8 cellular contexts compared by ENCODE assay signal in genomic region chrX:387729-388128, GRCh38. TPM values are rescaled to one million over a fixed set of nuclear protein-coding genes. Genes with fewer than 3 reads are reported as not detected.
DNase-seq lines count a peak whose midpoint lies in the region; ATAC-seq and TF ChIP-seq lines count a peak whose summit lies in the region.

No MANE protein-coding gene starts in this region.

- BruUV-seq in Panc1 (replicated peaks; lab: Mats Ljungman, UMichigan) = no TSS peak

- peaks cover 0 to 5% of the 10 kb centered on the region in 2 donors for H3K27me3 Mint-ChIP-seq in CD8-positive, alpha-beta memory T cell

- DNase-seq in CD8-positive, alpha-beta memory T cell = no peak
- no peak for DNase-seq in Panc1 (ENCODE audit: low read depth, low spot score)
- DNase-seq in epithelial cell of prostate (ENCODE audit: low read depth, low spot score) = no peak
- DNase-seq in osteoblast (ENCODE audit: insufficient read length, low spot score, missing footprints) = peak; percentile 85
- no peak for DNase-seq in cerebellar cortex (ENCODE audit: low spot score)
- DNase-seq in GM10248 (ENCODE audit: extremely low spot score) = no peak
- no peak for DNase-seq in HuH-7.5 (ENCODE audit: low spot score)

- in situ Hi-C loops in Panc1 (cut with HindIII; ENCODE audit: low pct_unique_long_range_greater_than_20kb, low sequenced_read_pairs) = no loop called here

- TF ChIP-seq CTCF in Panc1 (IDR thresholded peaks at IDR 0.05) = no peak
- no peak for TF ChIP-seq CTCF in osteoblast (IDR thresholded peaks at IDR 0.05; ENCODE audit: extremely low read depth, low read depth, low read length)
- no peak for TF ChIP-seq CTCF in GM10248 (IDR thresholded peaks at IDR 0.05; ENCODE audit: control extremely low read depth, extremely low read depth, low read depth, missing control alignments)

- H3K27me3 ChIP-seq in CD8-positive, alpha-beta memory T cell (ENCODE audit: insufficient read depth, low read length, poor library complexity, severe bottlenecking) = no peaks in the 10 kb centered on the region
- H3K27me3 ChIP-seq in Panc1 (ENCODE audit: control insufficient read depth, insufficient read depth, low read length) (no peaks in the 10 kb centered on the region), osteoblast (ENCODE audit: insufficient read depth, low read length) (no peaks in the 10 kb centered on the region)

- H2AFZ ChIP-seq in osteoblast (ENCODE audit: low read length) = peak overlapping the region; percentile 96

- H3K27ac ChIP-seq in CD8-positive, alpha-beta memory T cell (ENCODE audit: low read depth, low read length) = peak overlapping the region; percentile 98
- H3K27ac ChIP-seq in Panc1 (ENCODE audit: low read length) (peak overlapping the region; percentile 66), epithelial cell of prostate (peak overlapping the region; percentile 89), osteoblast (ENCODE audit: low read depth, low read length) (peak overlapping the region; percentile 95)

- peak overlapping the region; percentile 85 to 95 (median 91) for H3K4me3 Mint-ChIP-seq in CD8-positive, alpha-beta memory T cell

- peak overlapping the region; percentile 85 for H3K4me2 ChIP-seq in osteoblast (ENCODE audit: insufficient read depth, low read length)

- peaks cover 8 to 13% (median 10%) of the 10 kb centered on the region in 3 donors for H3K4me1 Mint-ChIP-seq in CD8-positive, alpha-beta memory T cell

- no peaks in the 10 kb centered on the region for H4K20me1 ChIP-seq in osteoblast (ENCODE audit: insufficient read depth, low read length)

- no peaks in the 10 kb centered on the region for H3K9me3 ChIP-seq in CD8-positive, alpha-beta memory T cell (ENCODE audit: low read length)
- H3K9me3 ChIP-seq in Panc1 (ENCODE audit: control insufficient read depth, insufficient read depth, low read depth, low read length) (no peaks in the 10 kb centered on the region), osteoblast (ENCODE audit: low read depth, low read length) (no peaks in the 10 kb centered on the region)

- H3K27ac Mint-ChIP-seq in CD8-positive, alpha-beta memory T cell = peak overlapping the region; percentile 94 to 100 (median 99)

- no peak for ATAC-seq in Panc1
- no peak for ATAC-seq in activated CD4-positive, CD25-positive, alpha-beta regulatory T cell treated with anti-CD3 and anti-CD28 coated beads, Interleukin-2, amount 50 U/mL, for 24 hours

- H3K36me3 ChIP-seq in CD8-positive, alpha-beta memory T cell (ENCODE audit: insufficient read depth, low read length) = no peaks in the 10 kb centered on the region
- H3K36me3 ChIP-seq in Panc1 (ENCODE audit: control insufficient read depth, insufficient read depth, low read length) (no peaks in the 10 kb centered on the region), osteoblast (ENCODE audit: insufficient read depth, low read length) (no peaks in the 10 kb centered on the region)

- POLR2A ChIA-PET in CD8-positive, alpha-beta memory T cell (lab: Charles Lee) = no interaction called here
- POLR2A ChIA-PET in Panc1 (lab: Charles Lee) (no interaction called here), GM10248 (lab: Yijun Ruan, JAX) (no interaction called here)

- no peaks in the 10 kb centered on the region for H3K79me2 ChIP-seq in osteoblast (ENCODE audit: insufficient read depth, low read length)

- CTCF ChIA-PET in CD8-positive, alpha-beta memory T cell (lab: Charles Lee) = no interaction called here
- CTCF ChIA-PET in Panc1 (lab: Charles Lee) (no interaction called here), GM10248 (lab: Yijun Ruan, JAX) (no interaction called here)

- H3K36me3 Mint-ChIP-seq in CD8-positive, alpha-beta memory T cell = peaks cover 0 to 5% (median 0%) of the 10 kb centered on the region in 3 donors

- H3K9me3 Mint-ChIP-seq in CD8-positive, alpha-beta memory T cell = no peaks in the 10 kb centered on the region

- H3K4me3 ChIP-seq in CD8-positive, alpha-beta memory T cell (ENCODE audit: low read length) = peak overlapping the region; percentile 35
- peak overlapping the region; percentile 56 to 60 for H3K4me3 ChIP-seq in Panc1 (ENCODE audit: low read depth in 2 of 2, low read length in 2 of 2)
- H3K4me3 ChIP-seq in osteoblast (ENCODE audit: insufficient read depth, low read length) = peak overlapping the region; percentile 81

- H3K4me1 ChIP-seq in CD8-positive, alpha-beta memory T cell (ENCODE audit: insufficient read depth, low read length) = peaks cover 6% of the 10 kb centered on the region
- H3K4me1 ChIP-seq in Panc1 (ENCODE audit: control insufficient read depth, insufficient read depth, low read length) (no peaks in the 10 kb centered on the region; the same call in none of the 2 replicates), osteoblast (ENCODE audit: insufficient read depth, low read length) (peaks cover 3% of the 10 kb centered on the region)

- intact Hi-C loops in Panc1 (cut with micrococcal nuclease; ENCODE audit: unreplicated experiment) = no loop called here

RNA-seq across cellular contexts. Expression of gene PPP2R3B, which starts 1.0 kb away (rescaled TPM):
- 10 to 100 TPM; 21.2 to 23.1 TPM for total RNA-seq in CD8-positive, alpha-beta memory T cell
- 10.0 TPM for polyA plus RNA-seq in CD8-positive, alpha-beta memory T cell
- total RNA-seq in Panc1 (2021; ENCODE audit: unreplicated experiment) (19.2 TPM), osteoblast (10.3 and 13.4 TPM in 2 replicates)
- polyA plus RNA-seq in Panc1 (2012; ENCODE audit: insufficient read length) = 19.4 TPM
